20 cellular contexts compared by ENCODE assay signal in the genomic region with DNA sequence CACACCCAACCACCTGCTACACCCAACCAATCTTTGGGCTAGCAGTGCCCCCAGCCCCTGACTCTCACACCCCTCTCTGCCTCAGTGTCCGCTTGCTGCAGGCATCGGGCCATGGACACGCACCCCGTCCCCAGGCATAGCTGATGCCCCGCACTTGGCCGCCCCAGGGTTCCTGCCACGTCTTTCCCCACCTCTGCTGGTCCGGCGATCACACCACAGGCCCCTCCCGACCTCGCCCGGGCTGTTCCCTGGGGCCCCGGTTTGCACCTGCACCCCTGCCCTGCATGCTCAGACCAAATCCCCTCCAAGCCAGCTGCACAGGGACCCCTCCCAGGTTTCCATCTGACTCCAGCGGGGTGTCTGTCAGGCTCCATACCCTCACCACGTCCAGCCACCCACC.
"Had no signal": no experiment of that assay in that cellular context is flagged by ENCODE, and none has a peak within 500 bp of the region (broad histone marks: within the 10 kb centered on the region; RNA-seq: fewer than 3 reads in every experiment).

No MANE protein-coding gene starts in this region.

- H3K36me3 Mint-ChIP-seq: stimulated activated naive B cell treated with anti-CD40 and anti-IgM and Interleukin-4, amounts not matched to agents 10 μg/mL and 1 μg/mL and 100 μg/mL, for 72 hours; WTC11 had no signal

- H3K9me3 ChIP-seq: heart right ventricle, transverse colon, uterus had no signal

- H3K36me3 ChIP-seq: heart right ventricle, transverse colon, uterus had no signal

- H3K9me3 Mint-ChIP-seq: activated T-helper 17 cell treated with anti-CD3 and anti-CD28 coated beads, Interleukin-2, amount 50 U/mL, for 72 hours; nephron; stimulated activated naive B cell treated with anti-CD40 and anti-IgM and Interleukin-4, amounts not matched to agents 10 μg/mL and 1 μg/mL and 100 μg/mL, for 72 hours; WTC11 had no signal

- DNase-seq: activated T-cell treated with anti-CD3 and anti-CD28 coated beads, Interleukin-2, amount 50 U/mL, for 1 hour; amygdala; effector CD4-positive, alpha-beta T cell; erythroblast; foreskin fibroblast; heart right ventricle; islet precursor cell; left cardiac atrium; nucleus accumbens; small intestine; stimulated activated CD4-positive, alpha-beta T cell treated with anti-CD3 and anti-CD28 coated beads, Interleukin-15, amount 100 ng/mL, for 24 hours; stimulated activated naive B cell treated with anti-CD40 and anti-IgM and Interleukin-4, amounts not matched to agents 10 μg/mL and 1 μg/mL and 100 μg/mL, for 72 hours; T-helper 1 cell; T-helper 9 cell; transverse colon; uterus had no signal

- H3K27me3 Mint-ChIP-seq: activated T-helper 17 cell treated with anti-CD3 and anti-CD28 coated beads, Interleukin-2, amount 50 U/mL, for 72 hours had no signal

- H3K27ac Mint-ChIP-seq: nephron, WTC11 had no signal

- H3K4me3 ChIP-seq: heart right ventricle, transverse colon, uterus had no signal

- H3K4me3 Mint-ChIP-seq: nephron, WTC11 had no signal

- ATAC-seq: activated T-helper 17 cell treated with anti-CD3 and anti-CD28 coated beads, Interleukin-2, amount 50 U/mL, for 72 hours; heart right ventricle; left cardiac atrium; sciatic nerve; stimulated activated naive B cell treated with anti-CD40 and anti-IgM and Interleukin-4, amounts not matched to agents 10 μg/mL and 1 μg/mL and 100 μg/mL, for 72 hours; WTC11 had no signal

- H3K27me3 ChIP-seq: transverse colon, uterus had no signal

- H3K4me1 Mint-ChIP-seq: activated T-helper 17 cell treated with anti-CD3 and anti-CD28 coated beads, Interleukin-2, amount 50 U/mL, for 72 hours; nephron had no signal
